26 cellular contexts compared by ENCODE assay signal in the genomic region with DNA sequence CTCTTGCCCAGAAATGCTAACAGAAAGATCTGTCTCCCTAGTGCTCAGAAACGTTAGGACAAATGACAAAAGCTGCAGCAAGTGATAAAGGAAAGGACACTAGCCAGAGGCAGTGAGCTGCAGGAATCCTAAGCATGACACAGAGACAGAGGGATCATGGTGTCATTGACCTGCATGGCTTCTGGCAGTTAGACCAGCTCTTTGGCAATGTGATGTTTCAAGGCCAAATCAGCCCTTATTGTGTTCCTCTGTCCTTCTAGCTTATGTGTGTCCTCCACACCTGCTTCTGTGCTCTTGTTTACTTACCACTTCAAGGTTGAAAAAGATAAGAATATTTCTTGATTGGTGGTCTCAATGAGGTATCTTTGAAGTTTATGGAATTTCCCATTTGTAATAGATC.
DNase-seq lines count a peak whose midpoint lies in the region; ATAC-seq, FAIRE-seq and TF ChIP-seq lines count a peak whose summit lies in the region.
"Had no signal": no experiment of that assay in that cellular context is flagged by ENCODE, and none has a peak within 500 bp of the region (broad histone marks: within the 10 kb centered on the region; RNA-seq: fewer than 3 reads in every experiment).

No MANE protein-coding gene starts in this region.

- H2AFZ ChIP-seq in HepG2 (ENCODE audit: low read length), result no peak overlapping the region
- H2AFZ ChIP-seq in GM23248, result no peak overlapping the region

- no peak for TF ChIP-seq CTCF in adrenal gland (IDR thresholded peaks at IDR 0.05)
- no peak for TF ChIP-seq CTCF in heart right ventricle (IDR thresholded peaks at IDR 0.05)
- TF ChIP-seq CTCF in HepG2 (CRISPR knock-in tag; IDR thresholded peaks at IDR 0.05), result no peak
- no peak for TF ChIP-seq CTCF in GM10248 (IDR thresholded peaks at IDR 0.05; ENCODE audit: control extremely low read depth, extremely low read depth, low read depth, missing control alignments)

- WGBS in adrenal gland, 4 donors, result 24 to 40% (median 32%) methylated on average over 1 of the region's 1 CpG
- 0 to 21% methylated on average over 1 of the region's 1 CpG for WGBS in heart right ventricle, 2 donors
- 0% methylated on average over 1 of the region's 1 CpG for WGBS in HepG2 (ENCODE audit: low lambda C conversion rate)
- WGBS in GM23248 (ENCODE audit: low coverage in 1 of 2, low lambda C conversion rate in 2 of 2, missing lambda C conversion rate in 2 of 2), 2 experiments, result 7 to 27% methylated on average over 1 of the region's 1 CpG

- H4K20me1 ChIP-seq in HepG2 (ENCODE audit: insufficient read depth, low read length), result no peaks in the 10 kb centered on the region
- no peaks in the 10 kb centered on the region for H4K20me1 ChIP-seq in GM23248 (ENCODE audit: insufficient read depth)

- H3K9me2 ChIP-seq in GM23248 (ENCODE audit: insufficient read depth), result no peaks in the 10 kb centered on the region

- no peak for TF ChIP-seq RAD21 in HepG2 (CRISPR knock-in tag; IDR thresholded peaks at IDR 0.05)

- in situ Hi-C loops in HepG2 (cut with HindIII; ENCODE audit: extremely low pct_ligation_motif_present, low pct_unique_long_range_greater_than_20kb), result no loop called here
- in situ Hi-C loops in GM23248 (cut with MboI), result no loop called here

- BruUV-seq in HepG2 (replicated peaks; lab: Mats Ljungman, UMichigan), result no TSS peak

- intact Hi-C loops in adrenal gland (cut with DNase I), result no loop called here
- intact Hi-C loops in heart right ventricle (cut with DNase I), result no loop called here
- intact Hi-C loops in HepG2 (cut with micrococcal nuclease; ENCODE audit: unreplicated experiment), result no loop called here

- CTCF ChIA-PET in HepG2 (lab: Yijun Ruan, JAX; ENCODE audit: low intra/inter-chr PET ratio, low total read pairs) (no interaction called here), GM10248 (lab: Yijun Ruan, JAX) (interaction anchor here (1.1 kb wide), 1 partner anchor 23 kb away, joined by 3 read pairs; no protein-coding TSS in a partner anchor)

- H3K79me2 ChIP-seq in HepG2 (ENCODE audit: insufficient read depth, low read length) (no peaks in the 10 kb centered on the region), GM23248 (ENCODE audit: insufficient read depth) (no peaks in the 10 kb centered on the region)

- no peak overlapping the region for H3K4me2 ChIP-seq in HepG2 (ENCODE audit: low read depth, low read length)
- H3K4me2 ChIP-seq in GM23248 (ENCODE audit: unreplicated experiment), result no peak overlapping the region

- TF ChIP-seq POLR2A in adrenal gland (IDR thresholded peaks at IDR 0.05), result no peak
- TF ChIP-seq POLR2A in HepG2 (IDR thresholded peaks at IDR 0.05; ENCODE audit: insufficient read depth in 1 of 2, low read depth in 2 of 2, low read length in 2 of 2), result no peak

- H3K9ac ChIP-seq in HepG2 (ENCODE audit: insufficient read depth, low read depth, low read length) (no peak overlapping the region), GM23248 (no peak overlapping the region)

- no peaks in the 10 kb centered on the region for H3K27me3 ChIP-seq in adrenal gland
- H3K27me3 ChIP-seq in heart right ventricle, result no peaks in the 10 kb centered on the region
- no peaks in the 10 kb centered on the region for H3K27me3 ChIP-seq in HepG2 (ENCODE audit: control insufficient read depth in 1 of 2, insufficient read depth in 2 of 2, low read length in 2 of 2)
- no peaks in the 10 kb centered on the region for H3K27me3 ChIP-seq in GM23248 (replicated peaks; ENCODE audit: insufficient read depth)

- TF ChIP-seq EP300 in HepG2 (IDR thresholded peaks at IDR 0.05; ENCODE audit: low read depth in 2 of 2, low read length in 2 of 2) (peak in 1 of 2 experiments; percentile 27; a peak in 1 of 4 replicates), HepG2 (CRISPR knock-in tag; IDR thresholded peaks at IDR 0.05; ENCODE audit: borderline replicate concordance) (no peak)

- DNase-seq in adrenal gland (peak in 6 of 7 donors; percentile 11 to 72 (median 46)), heart right ventricle (no peak), HepG2 (ENCODE audit: low spot score) (peak; percentile 60), GM10248 (ENCODE audit: extremely low spot score) (no peak), NK-92 (lab: John Stamatoyannopoulos, UW; ENCODE audit: unreplicated experiment) (no peak), GM23248 (no peak)
- DNase-seq: C1 segment of cervical spinal cord; CD4-positive, alpha-beta memory T cell; COR-L47; DMS53; MV-4-11; NCI-H1105; NCI-H1436 treated with DMSO at 0.1 percent for 48 hours; NCI-H187 treated with DMSO at 0.1 percent for 48 hours; NCI-H2107; NCI-H446; NCI-H526; NCI-H82; SIG-M5 had no signal

- H3F3A ChIP-seq in GM23248 (ENCODE audit: insufficient read depth), result no peaks in the 10 kb centered on the region

- H3K27ac ChIP-seq in adrenal gland (no peak overlapping the region), heart right ventricle (no peak overlapping the region), HepG2 (ENCODE audit: extremely low read length, insufficient read depth, low read length) (peak overlapping the region; percentile 1), GM23248 (no peak overlapping the region)
- H3K27ac ChIP-seq: RWPE1, SK-N-MC had no signal

- FAIRE-seq in HepG2 (lab: Jason Lieb, UNC), result peak; percentile 83
- FAIRE-seq: G401.6, GM12878 had no signal

- peaks cover 6 to 7% of the 10 kb centered on the region in 2 donors for H3K4me1 ChIP-seq in adrenal gland (replicated peaks in 1 of 2)
- H3K4me1 ChIP-seq in heart right ventricle, result peaks cover 0 to 11% (median 0%) of the 10 kb centered on the region in 9 donors
- H3K4me1 ChIP-seq in HepG2 (ENCODE audit: insufficient read depth, low read length), result peaks cover 12% of the 10 kb centered on the region
- H3K4me1 ChIP-seq in GM23248 (ENCODE audit: insufficient read depth), result no peaks in the 10 kb centered on the region

- ATAC-seq in heart right ventricle (peak in 5 of 8 donors; percentile 25 to 78 (median 64)), HepG2 (peak; percentile 99), HG02642 (IDR thresholded peaks at IDR 0.05; ENCODE audit: poor library complexity, unreplicated experiment) (no peak)
- ATAC-seq: GM12878, HCT116, Panc1 had no signal

- no peak overlapping the region for H3K4me3 ChIP-seq in adrenal gland
- H3K4me3 ChIP-seq in heart right ventricle, result no peak overlapping the region
- H3K4me3 ChIP-seq in HepG2 (replicated peaks in 1 of 3; ENCODE audit: insufficient read depth in 1 of 3, low read depth in 2 of 3, low read length in 3 of 3), result no peak overlapping the region
- H3K4me3 ChIP-seq in GM23248, result no peak overlapping the region
- H3K4me3 ChIP-seq: GM12878, SK-N-MC had no signal

- no peaks in the 10 kb centered on the region for H3K36me3 ChIP-seq in adrenal gland (replicated peaks in 1 of 2)
- no peaks in the 10 kb centered on the region for H3K36me3 ChIP-seq in heart right ventricle
- no peaks in the 10 kb centered on the region for H3K36me3 ChIP-seq in HepG2 (replicated peaks in 1 of 2; ENCODE audit: control insufficient read depth in 1 of 2, insufficient read depth in 2 of 2, low read length in 2 of 2)
- H3K36me3 ChIP-seq in GM23248 (ENCODE audit: low read depth), result no peaks in the 10 kb centered on the region

- POLR2A ChIA-PET in HepG2 (lab: Yijun Ruan, JAX), result no interaction called here
- POLR2A ChIA-PET in GM10248 (lab: Yijun Ruan, JAX), result no interaction called here

- H3K9me3 ChIP-seq in adrenal gland (replicated peaks in 1 of 3) (no peaks in the 10 kb centered on the region), heart right ventricle (peaks cover 0 to 31% (median 0%) of the 10 kb centered on the region in 11 donors), HepG2 (ENCODE audit: low read length) (no peaks in the 10 kb centered on the region), GM23248 (ENCODE audit: low read depth) (no peaks in the 10 kb centered on the region)

TF ChIP-seq in HepG2, 621 proteins besides CTCF, POLR2A, EP300 and RAD21 (continues in another document):
- TF ChIP-seq NCOA2 (CRISPR knock-in tag; IDR thresholded peaks at IDR 0.05), result peak; percentile 58
- no peak for TF ChIP-seq BATF2 (CRISPR knock-in tag; IDR thresholded peaks at IDR 0.05)
- TF ChIP-seq ZNF101 (CRISPR knock-in tag; IDR thresholded peaks at IDR 0.05; ENCODE audit: borderline replicate concordance, low read depth), result no peak
- no peak for TF ChIP-seq NRL (CRISPR knock-in tag; IDR thresholded peaks at IDR 0.05; ENCODE audit: borderline replicate concordance)
- TF ChIP-seq ZNF891 (CRISPR knock-in tag; IDR thresholded peaks at IDR 0.05), result no peak
- peak; percentile 81; the same call in 1 of the 2 replicates for TF ChIP-seq ZNF644 (CRISPR knock-in tag; IDR thresholded peaks at IDR 0.05; ENCODE audit: low read depth)
- TF ChIP-seq MIER2 (CRISPR knock-in tag; IDR thresholded peaks at IDR 0.05), result no peak
- no peak for TF ChIP-seq RARA (CRISPR knock-in tag; IDR thresholded peaks at IDR 0.05)
- peak; percentile 24; the same call in 1 of the 2 replicates for TF ChIP-seq SAP130 (CRISPR knock-in tag; IDR thresholded peaks at IDR 0.05; ENCODE audit: low read depth)
- no peak for TF ChIP-seq ZNF230 (CRISPR knock-in tag; IDR thresholded peaks at IDR 0.05)
- 0 out of 2 replicates have a peak, but pooled peaks have one; percentile 27 for TF ChIP-seq ISL2 (CRISPR knock-in tag; IDR thresholded peaks at IDR 0.05)
- peak; percentile 33 to 53; a peak in 2 of 4 replicates for TF ChIP-seq NR2F1 (CRISPR knock-in tag; IDR thresholded peaks at IDR 0.05)
- TF ChIP-seq MXD3 (CRISPR knock-in tag; IDR thresholded peaks at IDR 0.05), result no peak
- TF ChIP-seq HDAC2 (CRISPR knock-in tag; IDR thresholded peaks at IDR 0.05), result peak; percentile 55
- peak; percentile 35; the same call in 1 of the 2 replicates for TF ChIP-seq CEBPG (CRISPR knock-in tag; IDR thresholded peaks at IDR 0.05)
- peak; percentile 74 for TF ChIP-seq TBX2 (CRISPR knock-in tag; IDR thresholded peaks at IDR 0.05; ENCODE audit: borderline replicate concordance)
- peak; percentile 91; the same call in 1 of the 2 replicates for TF ChIP-seq RXRA (CRISPR knock-in tag; IDR thresholded peaks at IDR 0.05)
- no peak for TF ChIP-seq SOX6 (IDR thresholded peaks at IDR 0.05)
- peak; percentile 84 for TF ChIP-seq SOX6 (CRISPR knock-in tag; IDR thresholded peaks at IDR 0.05)

Comparison
In these comparisons a context has a peak if more than half of its experiments do, and no peak if none do; other contexts are left out.
1. DNase-seq: peak in adrenal gland (6 of 7) and HepG2 (single experiment); none in heart right ventricle (0 of 2), GM10248 (single experiment), NK-92 (single experiment) and GM23248 (single experiment).